Comparison of ENCODE assay signal across 9 cellular contexts in the genomic region with DNA sequence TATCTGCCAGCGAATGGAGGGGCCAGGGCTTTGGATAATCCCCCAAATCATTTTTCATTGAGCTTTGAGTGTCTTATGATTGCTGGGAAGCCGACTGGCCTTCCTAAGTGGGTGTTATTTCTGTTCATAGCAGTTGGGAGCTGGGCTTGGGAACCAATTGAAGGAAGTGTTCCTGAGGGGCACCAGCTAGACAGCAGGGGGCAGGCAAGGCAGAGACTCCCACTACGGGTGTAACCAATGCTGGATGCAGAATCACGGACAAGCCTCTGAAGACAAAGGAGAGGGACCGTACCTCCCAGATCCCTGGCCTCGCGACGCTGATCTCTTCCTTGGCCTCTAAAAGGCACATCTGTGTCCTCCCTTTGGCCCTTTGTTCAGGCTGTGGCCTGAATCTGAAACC.
DNase-seq lines count a peak whose midpoint lies in the region; ATAC-seq and TF ChIP-seq lines count a peak whose summit lies in the region.
"Had no signal": no experiment of that assay in that cellular context is flagged by ENCODE, and none has a peak within 500 bp of the region (broad histone marks: within the 10 kb centered on the region; RNA-seq: fewer than 3 reads in every experiment).

No MANE protein-coding gene starts in this region.

- no peak overlapping the region for H3K4me3 Mint-ChIP-seq in CD14-positive monocyte
- H3K4me3 Mint-ChIP-seq in activated CD8-positive, alpha-beta T cell treated with anti-CD3 and anti-CD28 coated beads for 36 hours = no peak overlapping the region
- H3K4me3 Mint-ChIP-seq: central memory CD8-positive, alpha-beta T cell had no signal

- peaks cover 0 to 3% (median 0%) of the 10 kb centered on the region in 7 donors for H3K9me3 Mint-ChIP-seq in CD14-positive monocyte
- no peaks in the 10 kb centered on the region for H3K9me3 Mint-ChIP-seq in activated CD8-positive, alpha-beta T cell treated with anti-CD3 and anti-CD28 coated beads for 36 hours
- H3K9me3 Mint-ChIP-seq: central memory CD8-positive, alpha-beta T cell had no signal

- peaks cover 18 to 36% (median 21%) of the 10 kb centered on the region in 3 donors for H3K27me3 Mint-ChIP-seq in CD14-positive monocyte (ENCODE audit: low read depth in 3 of 3)
- peaks cover 21% of the 10 kb centered on the region for H3K27me3 Mint-ChIP-seq in activated CD8-positive, alpha-beta T cell treated with anti-CD3 and anti-CD28 coated beads for 36 hours

- H3K36me3 Mint-ChIP-seq in CD14-positive monocyte = no peaks in the 10 kb centered on the region
- no peaks in the 10 kb centered on the region for H3K36me3 Mint-ChIP-seq in activated CD8-positive, alpha-beta T cell treated with anti-CD3 and anti-CD28 coated beads for 36 hours (ENCODE audit: low read depth)

- H3K9me2 ChIP-seq in Loucy (replicated peaks; ENCODE audit: low read depth, low read length) = no peaks in the 10 kb centered on the region

- no peaks in the 10 kb centered on the region for H3K4me1 ChIP-seq in Loucy (ENCODE audit: insufficient read depth, low read length, poor library complexity, severe bottlenecking)
- H3K4me1 ChIP-seq in transverse colon = no peaks in the 10 kb centered on the region

- H3K9ac ChIP-seq in Loucy (ENCODE audit: low read depth, low read length, poor library complexity, severe bottlenecking) = no peak overlapping the region

- H3F3A ChIP-seq in Loucy (ENCODE audit: low read depth) = no peaks in the 10 kb centered on the region

- POLR2A ChIA-PET in activated CD8-positive, alpha-beta T cell treated with anti-CD3 and anti-CD28 coated beads for 36 hours (lab: Charles Lee) = no interaction called here

- no peak for TF ChIP-seq EP300 in transverse colon (IDR thresholded peaks at IDR 0.05; ENCODE audit: low read depth)

- TF ChIP-seq POLR2A in transverse colon (IDR thresholded peaks at IDR 0.05) = no peak

- no peaks in the 10 kb centered on the region for H3K4me1 Mint-ChIP-seq in CD14-positive monocyte
- no peaks in the 10 kb centered on the region for H3K4me1 Mint-ChIP-seq in activated CD8-positive, alpha-beta T cell treated with anti-CD3 and anti-CD28 coated beads for 36 hours (ENCODE audit: low read depth)
- H3K4me1 Mint-ChIP-seq: central memory CD8-positive, alpha-beta T cell had no signal

- WGBS in transverse colon (ENCODE audit: low coverage in 1 of 2), 2 donors = 33% methylated on average over 8 of the region's 8 CpGs; no CpG with 5 or more reads in 1 of the 2 donors

- ATAC-seq in activated CD8-positive, alpha-beta T cell treated with anti-CD3 and anti-CD28 coated beads for 36 hours = no peak
- ATAC-seq in GM18517 (IDR thresholded peaks at IDR 0.05; ENCODE audit: unreplicated experiment) = no peak
- ATAC-seq in HG02840 (IDR thresholded peaks at IDR 0.05; ENCODE audit: low FRiP score, unreplicated experiment) = no peak
- no peak for ATAC-seq in GM21825 (IDR thresholded peaks at IDR 0.05; ENCODE audit: unreplicated experiment)

- no peaks in the 10 kb centered on the region for H4K20me1 ChIP-seq in Loucy (ENCODE audit: insufficient read depth, low read length, poor library complexity, severe bottlenecking)

- intact Hi-C loops in CD14-positive monocyte (cut with micrococcal nuclease) = no loop called here
- intact Hi-C loops in activated CD8-positive, alpha-beta T cell treated with anti-CD3 and anti-CD28 coated beads for 36 hours (cut with micrococcal nuclease) = no loop called here
- intact Hi-C loops in transverse colon (cut with DNase I; ENCODE audit: low total_unique reads) = no loop called here

- H3K9me3 ChIP-seq in Loucy (ENCODE audit: insufficient read depth, low read depth, low read length) (no peaks in the 10 kb centered on the region), transverse colon (no peaks in the 10 kb centered on the region)

- H3K36me3 ChIP-seq in Loucy (ENCODE audit: insufficient read depth, low read length) = no peaks in the 10 kb centered on the region
- no peaks in the 10 kb centered on the region for H3K36me3 ChIP-seq in transverse colon

- in situ Hi-C loops in transverse colon (cut with MboI; ENCODE audit: low pct_ligation_motif_present in 1 of 4, low pct_unique_long_range_greater_than_20kb in 1 of 4, low sequenced_read_pairs in 3 of 4) = loop anchor here in 1 of 4 donors (25.0 kb wide), 1 partner anchor 295 kb away; no protein-coding TSS in a partner anchor

- no peak overlapping the region for H3K4me3 ChIP-seq in Loucy (ENCODE audit: low read length, poor library complexity, severe bottlenecking)
- no peak overlapping the region for H3K4me3 ChIP-seq in transverse colon

- no peak for DNase-seq in CD14-positive monocyte (ENCODE audit: low spot score)
- DNase-seq in activated CD8-positive, alpha-beta T cell treated with anti-CD3 and anti-CD28 coated beads for 36 hours = peak; percentile 39
- DNase-seq in iPS DF 4.7 (ENCODE audit: extremely low read depth, low spot score) = peak; percentile 9
- DNase-seq in transverse colon = no peak

- H3K27ac Mint-ChIP-seq in CD14-positive monocyte = no peak overlapping the region
- H3K27ac Mint-ChIP-seq in activated CD8-positive, alpha-beta T cell treated with anti-CD3 and anti-CD28 coated beads for 36 hours = no peak overlapping the region

- H3K79me2 ChIP-seq in Loucy (ENCODE audit: insufficient read depth, low read length) = no peaks in the 10 kb centered on the region

- H3K27ac ChIP-seq in transverse colon = no peak overlapping the region

- CTCF ChIA-PET in activated CD8-positive, alpha-beta T cell treated with anti-CD3 and anti-CD28 coated beads for 36 hours (lab: Charles Lee) = interaction anchor here (0.9 to 1.9 kb wide), 4 partner anchors 8 to 462 kb away, joined by 3 to 6 read pairs (median 4); no protein-coding TSS in a partner anchor

- no peaks in the 10 kb centered on the region for H3K27me3 ChIP-seq in Loucy (ENCODE audit: insufficient read depth, low read length, poor library complexity, severe bottlenecking)
- H3K27me3 ChIP-seq in transverse colon = peaks cover 2% of the 10 kb centered on the region

- H3K4me2 ChIP-seq in Loucy (ENCODE audit: low read depth, low read length, poor library complexity, severe bottlenecking) = no peak overlapping the region

- peak; percentile 11 for TF ChIP-seq CTCF in CD14-positive monocyte (IDR thresholded peaks at IDR 0.05)
- TF ChIP-seq CTCF in Loucy (conservative IDR thresholded peaks at IDR 0.05; ENCODE audit: low read length) = peak; percentile 59
- no peak for TF ChIP-seq CTCF in activated CD8-positive, alpha-beta T cell treated with anti-CD3 and anti-CD28 coated beads for 36 hours (IDR thresholded peaks at IDR 0.05)
- TF ChIP-seq CTCF in transverse colon (IDR thresholded peaks at IDR 0.05) = peak in 4 of 5 experiments; percentile 16 to 36 (median 22)

- H2AFZ ChIP-seq in Loucy (ENCODE audit: low read length) = peak overlapping the region; percentile 9; the same call in 1 of the 2 replicates

Comparison
In these comparisons a context has a peak if more than half of its experiments do, and no peak if none do; other contexts are left out.
1. DNase-seq: peak in activated CD8-positive, alpha-beta T cell treated with anti-CD3 and anti-CD28 coated beads for 36 hours (single experiment) and iPS DF 4.7 (single experiment); none in CD14-positive monocyte (single experiment) and transverse colon (single experiment).